11 cellular contexts compared by ENCODE assay signal in genomic region chrX:101619336-101619735, GRCh38. TPM values are rescaled to one million over a fixed set of nuclear protein-coding genes. Genes with fewer than 3 reads are reported as not detected.
A peak's percentile ranks its signal among the peaks of the same experiment; 100 is the strongest.
DNase-seq lines count a peak whose midpoint lies in the region; ATAC-seq and TF ChIP-seq lines count a peak whose summit lies in the region.
"Had no signal": no experiment of that assay in that cellular context is flagged by ENCODE, and none has a peak within 500 bp of the region (broad histone marks: within the 10 kb centered on the region; RNA-seq: fewer than 3 reads in every experiment).

No MANE protein-coding gene starts in this region.

- H3K9me3 ChIP-seq in gastrocnemius medialis: no peaks in the 10 kb centered on the region

- H3K27me3 ChIP-seq in gastrocnemius medialis: no peaks in the 10 kb centered on the region

- DNase-seq in activated CD8-positive, alpha-beta T cell treated with anti-CD3 and anti-CD28 coated beads for 36 hours: no peak
- DNase-seq in activated CD8-positive, alpha-beta T cell treated with anti-CD3 and anti-CD28 coated beads, Interleukin-2, amount 10 ng/mL, durations not matched to agents 7 days and 5 days: no peak
- DNase-seq in NCI-H146 treated with DMSO at 0.1 percent for 48 hours (lab: John Stamatoyannopoulos, UW; ENCODE audit: unreplicated experiment) (peak; percentile 31), WTC11 (ENCODE audit: low spot score) (peak; percentile 31), gastrocnemius medialis (peak in 1 of 2 donors; percentile 39), coronary artery (ENCODE audit: low spot score) (no peak), NCI-H1694 (lab: John Stamatoyannopoulos, UW) (no peak), substantia nigra (lab: John Stamatoyannopoulos, UW) (no peak)
- DNase-seq: activated T-cell treated with anti-CD3 and anti-CD28 coated beads, Interleukin-2, amount 50 U/mL, for 1 hour; stimulated activated CD4-positive, alpha-beta T cell treated with anti-CD3 and anti-CD28 coated beads, Interleukin-2, amount 100 ng/mL, for 48 hours had no signal

- no peak overlapping the region for H3K4me3 Mint-ChIP-seq in activated CD8-positive, alpha-beta T cell treated with anti-CD3 and anti-CD28 coated beads for 36 hours
- H3K4me3 Mint-ChIP-seq in activated CD8-positive, alpha-beta T cell treated with anti-CD3 and anti-CD28 coated beads, Interleukin-2, amount 10 ng/mL, durations not matched to agents 7 days and 5 days: no peak overlapping the region
- no peak overlapping the region for H3K4me3 Mint-ChIP-seq in WTC11
- H3K4me3 Mint-ChIP-seq: B cell had no signal

- no peak for TF ChIP-seq CTCF in activated CD8-positive, alpha-beta T cell treated with anti-CD3 and anti-CD28 coated beads for 36 hours (IDR thresholded peaks at IDR 0.05)
- TF ChIP-seq CTCF in WTC11 (IDR thresholded peaks at IDR 0.05) (no peak), gastrocnemius medialis (IDR thresholded peaks at IDR 0.05 in 4 of 5, conservative IDR thresholded peaks at IDR 0.05 in 1 of 5) (no peak), coronary artery (IDR thresholded peaks at IDR 0.05) (no peak)

- no peaks in the 10 kb centered on the region for H3K36me3 ChIP-seq in gastrocnemius medialis

- no peak for TF ChIP-seq POLR2A in gastrocnemius medialis (IDR thresholded peaks at IDR 0.05)

- H3K27me3 Mint-ChIP-seq in activated CD8-positive, alpha-beta T cell treated with anti-CD3 and anti-CD28 coated beads for 36 hours: no peaks in the 10 kb centered on the region
- no peaks in the 10 kb centered on the region for H3K27me3 Mint-ChIP-seq in activated CD8-positive, alpha-beta T cell treated with anti-CD3 and anti-CD28 coated beads, Interleukin-2, amount 10 ng/mL, durations not matched to agents 7 days and 5 days (ENCODE audit: low read depth)
- H3K27me3 Mint-ChIP-seq in WTC11 (ENCODE audit: low read depth): no peaks in the 10 kb centered on the region
- H3K27me3 Mint-ChIP-seq: B cell had no signal

- no peak for ATAC-seq in activated CD8-positive, alpha-beta T cell treated with anti-CD3 and anti-CD28 coated beads for 36 hours
- no peak for ATAC-seq in activated CD8-positive, alpha-beta T cell treated with anti-CD3 and anti-CD28 coated beads, Interleukin-2, amount 10 ng/mL, durations not matched to agents 7 days and 5 days
- ATAC-seq in WTC11 (peak; percentile 24), gastrocnemius medialis (peak; percentile 39 to 56)

- peaks cover 3 to 6% of the 10 kb centered on the region in 2 donors for H3K4me1 ChIP-seq in gastrocnemius medialis

- H3K4me1 Mint-ChIP-seq in activated CD8-positive, alpha-beta T cell treated with anti-CD3 and anti-CD28 coated beads for 36 hours (ENCODE audit: low read depth): peaks cover 49% of the 10 kb centered on the region
- H3K4me1 Mint-ChIP-seq in activated CD8-positive, alpha-beta T cell treated with anti-CD3 and anti-CD28 coated beads, Interleukin-2, amount 10 ng/mL, durations not matched to agents 7 days and 5 days (ENCODE audit: low read depth): peaks cover 31% of the 10 kb centered on the region
- H3K4me1 Mint-ChIP-seq in WTC11: peaks cover 47% of the 10 kb centered on the region

- peaks cover 15% of the 10 kb centered on the region for H3K36me3 Mint-ChIP-seq in activated CD8-positive, alpha-beta T cell treated with anti-CD3 and anti-CD28 coated beads for 36 hours (ENCODE audit: low read depth)
- peaks cover 12% of the 10 kb centered on the region for H3K36me3 Mint-ChIP-seq in activated CD8-positive, alpha-beta T cell treated with anti-CD3 and anti-CD28 coated beads, Interleukin-2, amount 10 ng/mL, durations not matched to agents 7 days and 5 days (ENCODE audit: low read depth)
- H3K36me3 Mint-ChIP-seq in WTC11: peaks cover 10% of the 10 kb centered on the region

- H3K27ac ChIP-seq in gastrocnemius medialis (peak overlapping the region; percentile 35 to 82 (median 62)), coronary artery (no peak overlapping the region), substantia nigra (ENCODE audit: low read depth, low read length, poor library complexity, severe bottlenecking) (no peak overlapping the region)

- in situ Hi-C loops in gastrocnemius medialis (cut with MboI; ENCODE audit: low sequenced_read_pairs in 4 of 4): no loop called here

- POLR2A ChIA-PET in activated CD8-positive, alpha-beta T cell treated with anti-CD3 and anti-CD28 coated beads for 36 hours (lab: Charles Lee): no interaction called here
- POLR2A ChIA-PET in activated CD8-positive, alpha-beta T cell treated with anti-CD3 and anti-CD28 coated beads, Interleukin-2, amount 10 ng/mL, durations not matched to agents 7 days and 5 days (lab: Charles Lee): no interaction called here
- POLR2A ChIA-PET in WTC11 (lab: Charles Lee): no interaction called here

- intact Hi-C loops in activated CD8-positive, alpha-beta T cell treated with anti-CD3 and anti-CD28 coated beads for 36 hours (cut with micrococcal nuclease): no loop called here
- intact Hi-C loops in gastrocnemius medialis (cut with DNase I; ENCODE audit: low total_unique reads): loop anchor here (5.0 kb wide), 1 partner anchor 212 kb away; the partner anchor contains the start of genes GLA and HNRNPH2

- H3K4me3 ChIP-seq in gastrocnemius medialis (no peak overlapping the region), coronary artery (no peak overlapping the region)

- H3K9me3 Mint-ChIP-seq in activated CD8-positive, alpha-beta T cell treated with anti-CD3 and anti-CD28 coated beads for 36 hours: no peaks in the 10 kb centered on the region
- H3K9me3 Mint-ChIP-seq in activated CD8-positive, alpha-beta T cell treated with anti-CD3 and anti-CD28 coated beads, Interleukin-2, amount 10 ng/mL, durations not matched to agents 7 days and 5 days (ENCODE audit: insufficient read depth): no peaks in the 10 kb centered on the region
- no peaks in the 10 kb centered on the region for H3K9me3 Mint-ChIP-seq in WTC11

- peak overlapping the region; percentile 64 for H3K27ac Mint-ChIP-seq in activated CD8-positive, alpha-beta T cell treated with anti-CD3 and anti-CD28 coated beads for 36 hours
- no peak overlapping the region for H3K27ac Mint-ChIP-seq in activated CD8-positive, alpha-beta T cell treated with anti-CD3 and anti-CD28 coated beads, Interleukin-2, amount 10 ng/mL, durations not matched to agents 7 days and 5 days
- H3K27ac Mint-ChIP-seq in WTC11: peak overlapping the region; percentile 59; the same call in 1 of the 2 replicates
- H3K27ac Mint-ChIP-seq: B cell had no signal

- CTCF ChIA-PET in activated CD8-positive, alpha-beta T cell treated with anti-CD3 and anti-CD28 coated beads for 36 hours (lab: Charles Lee): no interaction called here
- CTCF ChIA-PET in activated CD8-positive, alpha-beta T cell treated with anti-CD3 and anti-CD28 coated beads, Interleukin-2, amount 10 ng/mL, durations not matched to agents 7 days and 5 days (lab: Charles Lee): no interaction called here
- CTCF ChIA-PET in WTC11 (lab: Charles Lee): no interaction called here

TF ChIP-seq in WTC11, 78 proteins besides CTCF, POLR2A, EP300 and RAD21 (continues in another document):
- TF ChIP-seq CREM (CRISPR knock-in tag; IDR thresholded peaks at IDR 0.05) (no peak), ZNF671 (CRISPR knock-in tag; IDR thresholded peaks at IDR 0.05) (no peak), FOXK1 (CRISPR knock-in tag; IDR thresholded peaks at IDR 0.05) (no peak), EMX1 (CRISPR knock-in tag; IDR thresholded peaks at IDR 0.05) (no peak), ATF6 (CRISPR knock-in tag; IDR thresholded peaks at IDR 0.05) (no peak), OVOL2 (CRISPR knock-in tag; IDR thresholded peaks at IDR 0.05; ENCODE audit: borderline replicate concordance) (no peak), ZNF416 (CRISPR knock-in tag; IDR thresholded peaks at IDR 0.05) (no peak), RORB (CRISPR knock-in tag; IDR thresholded peaks at IDR 0.05) (no peak)

RNA-seq across cellular contexts. Expression of gene ARMCX6, which starts 1.5 kb away (rescaled TPM):
- total RNA-seq in activated CD8-positive, alpha-beta T cell treated with anti-CD3 and anti-CD28 coated beads for 36 hours: 10 to 100 TPM; 41.7 to 41.8 TPM
- 10 to 100 TPM; 37.9 to 38.4 TPM for total RNA-seq in activated CD8-positive, alpha-beta T cell treated with anti-CD3 and anti-CD28 coated beads, Interleukin-2, amount 10 ng/mL, durations not matched to agents 7 days and 5 days
- total RNA-seq in WTC11 (2021) (27.0 to 30.3 TPM (median 28.4 TPM) in 3 replicates), gastrocnemius medialis (10 to 100 TPM in 1 of 4 donors, 1 to 10 TPM in 3; 4.5 to 12.6 (median 6.2) TPM)

RNA-seq across cellular contexts. Expression of gene ARMCX3, which starts 3.6 kb away (rescaled TPM):
- total RNA-seq in activated CD8-positive, alpha-beta T cell treated with anti-CD3 and anti-CD28 coated beads for 36 hours: 10 to 100 TPM; 26.5 to 28.3 TPM
- total RNA-seq in activated CD8-positive, alpha-beta T cell treated with anti-CD3 and anti-CD28 coated beads, Interleukin-2, amount 10 ng/mL, durations not matched to agents 7 days and 5 days: 10 to 100 TPM; 18.4 to 21.6 TPM
- total RNA-seq in WTC11 (2021) (17.0 to 21.2 TPM (median 18.3 TPM) in 3 replicates), gastrocnemius medialis (10 to 100 TPM; 19.0 to 33.8 (median 24.8) TPM)

RNA-seq across cellular contexts. Expression of gene ARMCX2, which starts 40.3 kb away (rescaled TPM):
- 10 to 100 TPM; 15.3 to 19.4 TPM for total RNA-seq in activated CD8-positive, alpha-beta T cell treated with anti-CD3 and anti-CD28 coated beads for 36 hours
- 1 to 10 TPM; 3.6 to 4.4 TPM for total RNA-seq in activated CD8-positive, alpha-beta T cell treated with anti-CD3 and anti-CD28 coated beads, Interleukin-2, amount 10 ng/mL, durations not matched to agents 7 days and 5 days
- total RNA-seq in WTC11 (2021) (108 to 127 TPM (median 121 TPM) in 3 replicates), gastrocnemius medialis (1 to 10 TPM; 3.3 to 5.9 (median 5.5) TPM)

Comparison
In these comparisons a context has a peak if more than half of its experiments do, and no peak if none do; other contexts are left out.
1. ATAC-seq: peak in WTC11 (single experiment) and gastrocnemius medialis (2 of 2); none in activated CD8-positive, alpha-beta T cell treated with anti-CD3 and anti-CD28 coated beads for 36 hours (single experiment) and activated CD8-positive, alpha-beta T cell treated with anti-CD3 and anti-CD28 coated beads, Interleukin-2, amount 10 ng/mL, durations not matched to agents 7 days and 5 days (single experiment).
2. DNase-seq: peak in NCI-H146 treated with DMSO at 0.1 percent for 48 hours (single experiment) and WTC11 (single experiment); none in activated CD8-positive, alpha-beta T cell treated with anti-CD3 and anti-CD28 coated beads for 36 hours (single experiment), activated CD8-positive, alpha-beta T cell treated with anti-CD3 and anti-CD28 coated beads, Interleukin-2, amount 10 ng/mL, durations not matched to agents 7 days and 5 days (single experiment), coronary artery (single experiment), NCI-H1694 (single experiment) and substantia nigra (0 of 49).
3. H3K27ac ChIP-seq: peak in gastrocnemius medialis (4 of 4); none in coronary artery (0 of 2) and substantia nigra (single experiment).